In genomic region chr11:62103141-62103540, GRCh38 we compare ENCODE assay signal across 2 cellular contexts.
TF ChIP-seq lines count a peak whose summit lies in the region.

No MANE protein-coding gene starts in this region.

TF ChIP-seq in GM23338, 12 proteins besides CTCF, POLR2A, EP300 and RAD21 (continued from another document):
- TF ChIP-seq, protein P1, sequence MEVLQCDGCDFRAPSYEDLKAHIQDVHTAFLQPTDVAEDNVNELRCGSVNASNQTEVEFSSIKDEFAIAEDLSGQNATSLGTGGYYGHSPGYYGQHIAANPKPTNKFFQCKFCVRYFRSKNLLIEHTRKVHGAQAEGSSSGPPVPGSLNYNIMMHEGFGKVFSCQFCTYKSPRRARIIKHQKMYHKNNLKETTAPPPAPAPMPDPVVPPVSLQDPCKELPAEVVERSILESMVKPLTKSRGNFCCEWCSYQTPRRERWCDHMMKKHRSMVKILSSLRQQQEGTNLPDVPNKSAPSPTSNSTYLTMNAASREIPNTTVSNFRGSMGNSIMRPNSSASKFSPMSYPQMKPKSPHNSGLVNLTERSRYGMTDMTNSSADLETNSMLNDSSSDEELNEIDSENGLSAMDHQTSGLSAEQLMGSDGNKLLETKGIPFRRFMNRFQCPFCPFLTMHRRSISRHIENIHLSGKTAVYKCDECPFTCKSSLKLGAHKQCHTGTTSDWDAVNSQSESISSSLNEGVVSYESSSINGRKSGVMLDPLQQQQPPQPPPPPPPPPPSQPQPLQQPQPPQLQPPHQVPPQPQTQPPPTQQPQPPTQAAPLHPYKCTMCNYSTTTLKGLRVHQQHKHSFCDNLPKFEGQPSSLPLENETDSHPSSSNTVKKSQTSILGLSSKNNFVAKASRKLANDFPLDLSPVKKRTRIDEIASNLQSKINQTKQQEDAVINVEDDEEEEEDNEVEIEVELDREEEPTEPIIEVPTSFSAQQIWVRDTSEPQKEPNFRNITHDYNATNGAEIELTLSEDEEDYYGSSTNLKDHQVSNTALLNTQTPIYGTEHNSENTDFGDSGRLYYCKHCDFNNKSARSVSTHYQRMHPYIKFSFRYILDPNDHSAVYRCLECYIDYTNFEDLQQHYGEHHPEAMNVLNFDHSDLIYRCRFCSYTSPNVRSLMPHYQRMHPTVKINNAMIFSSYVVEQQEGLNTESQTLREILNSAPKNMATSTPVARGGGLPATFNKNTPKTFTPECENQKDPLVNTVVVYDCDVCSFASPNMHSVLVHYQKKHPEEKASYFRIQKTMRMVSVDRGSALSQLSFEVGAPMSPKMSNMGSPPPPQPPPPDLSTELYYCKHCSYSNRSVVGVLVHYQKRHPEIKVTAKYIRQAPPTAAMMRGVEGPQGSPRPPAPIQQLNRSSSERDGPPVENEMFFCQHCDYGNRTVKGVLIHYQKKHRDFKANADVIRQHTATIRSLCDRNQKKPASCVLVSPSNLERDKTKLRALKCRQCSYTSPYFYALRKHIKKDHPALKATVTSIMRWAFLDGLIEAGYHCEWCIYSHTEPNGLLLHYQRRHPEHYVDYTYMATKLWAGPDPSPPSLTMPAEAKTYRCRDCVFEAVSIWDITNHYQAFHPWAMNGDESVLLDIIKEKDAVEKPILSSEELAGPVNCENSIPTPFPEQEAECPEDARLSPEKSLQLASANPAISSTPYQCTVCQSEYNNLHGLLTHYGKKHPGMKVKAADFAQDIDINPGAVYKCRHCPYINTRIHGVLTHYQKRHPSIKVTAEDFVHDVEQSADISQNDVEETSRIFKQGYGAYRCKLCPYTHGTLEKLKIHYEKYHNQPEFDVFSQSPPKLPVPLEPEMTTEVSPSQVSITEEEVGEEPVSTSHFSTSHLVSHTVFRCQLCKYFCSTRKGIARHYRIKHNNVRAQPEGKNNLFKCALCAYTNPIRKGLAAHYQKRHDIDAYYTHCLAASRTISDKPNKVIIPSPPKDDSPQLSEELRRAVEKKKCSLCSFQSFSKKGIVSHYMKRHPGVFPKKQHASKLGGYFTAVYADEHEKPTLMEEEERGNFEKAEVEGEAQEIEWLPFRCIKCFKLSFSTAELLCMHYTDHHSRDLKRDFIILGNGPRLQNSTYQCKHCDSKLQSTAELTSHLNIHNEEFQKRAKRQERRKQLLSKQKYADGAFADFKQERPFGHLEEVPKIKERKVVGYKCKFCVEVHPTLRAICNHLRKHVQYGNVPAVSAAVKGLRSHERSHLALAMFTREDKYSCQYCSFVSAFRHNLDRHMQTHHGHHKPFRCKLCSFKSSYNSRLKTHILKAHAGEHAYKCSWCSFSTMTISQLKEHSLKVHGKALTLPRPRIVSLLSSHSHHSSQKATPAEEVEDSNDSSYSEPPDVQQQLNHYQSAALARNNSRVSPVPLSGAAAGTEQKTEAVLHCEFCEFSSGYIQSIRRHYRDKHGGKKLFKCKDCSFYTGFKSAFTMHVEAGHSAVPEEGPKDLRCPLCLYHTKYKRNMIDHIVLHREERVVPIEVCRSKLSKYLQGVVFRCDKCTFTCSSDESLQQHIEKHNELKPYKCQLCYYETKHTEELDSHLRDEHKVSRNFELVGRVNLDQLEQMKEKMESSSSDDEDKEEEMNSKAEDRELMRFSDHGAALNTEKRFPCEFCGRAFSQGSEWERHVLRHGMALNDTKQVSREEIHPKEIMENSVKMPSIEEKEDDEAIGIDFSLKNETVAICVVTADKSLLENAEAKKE (CRISPR knock-in tag; IDR thresholded peaks at IDR 0.05), result no peak
- no peak for TF ChIP-seq JUNB (IDR thresholded peaks at IDR 0.05; ENCODE audit: unreplicated experiment)
- TF ChIP-seq, protein P2, sequence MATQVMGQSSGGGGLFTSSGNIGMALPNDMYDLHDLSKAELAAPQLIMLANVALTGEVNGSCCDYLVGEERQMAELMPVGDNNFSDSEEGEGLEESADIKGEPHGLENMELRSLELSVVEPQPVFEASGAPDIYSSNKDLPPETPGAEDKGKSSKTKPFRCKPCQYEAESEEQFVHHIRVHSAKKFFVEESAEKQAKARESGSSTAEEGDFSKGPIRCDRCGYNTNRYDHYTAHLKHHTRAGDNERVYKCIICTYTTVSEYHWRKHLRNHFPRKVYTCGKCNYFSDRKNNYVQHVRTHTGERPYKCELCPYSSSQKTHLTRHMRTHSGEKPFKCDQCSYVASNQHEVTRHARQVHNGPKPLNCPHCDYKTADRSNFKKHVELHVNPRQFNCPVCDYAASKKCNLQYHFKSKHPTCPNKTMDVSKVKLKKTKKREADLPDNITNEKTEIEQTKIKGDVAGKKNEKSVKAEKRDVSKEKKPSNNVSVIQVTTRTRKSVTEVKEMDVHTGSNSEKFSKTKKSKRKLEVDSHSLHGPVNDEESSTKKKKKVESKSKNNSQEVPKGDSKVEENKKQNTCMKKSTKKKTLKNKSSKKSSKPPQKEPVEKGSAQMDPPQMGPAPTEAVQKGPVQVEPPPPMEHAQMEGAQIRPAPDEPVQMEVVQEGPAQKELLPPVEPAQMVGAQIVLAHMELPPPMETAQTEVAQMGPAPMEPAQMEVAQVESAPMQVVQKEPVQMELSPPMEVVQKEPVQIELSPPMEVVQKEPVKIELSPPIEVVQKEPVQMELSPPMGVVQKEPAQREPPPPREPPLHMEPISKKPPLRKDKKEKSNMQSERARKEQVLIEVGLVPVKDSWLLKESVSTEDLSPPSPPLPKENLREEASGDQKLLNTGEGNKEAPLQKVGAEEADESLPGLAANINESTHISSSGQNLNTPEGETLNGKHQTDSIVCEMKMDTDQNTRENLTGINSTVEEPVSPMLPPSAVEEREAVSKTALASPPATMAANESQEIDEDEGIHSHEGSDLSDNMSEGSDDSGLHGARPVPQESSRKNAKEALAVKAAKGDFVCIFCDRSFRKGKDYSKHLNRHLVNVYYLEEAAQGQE (IDR thresholded peaks at IDR 0.05; ENCODE audit: unreplicated experiment), result no peak
- TF ChIP-seq, protein P3, sequence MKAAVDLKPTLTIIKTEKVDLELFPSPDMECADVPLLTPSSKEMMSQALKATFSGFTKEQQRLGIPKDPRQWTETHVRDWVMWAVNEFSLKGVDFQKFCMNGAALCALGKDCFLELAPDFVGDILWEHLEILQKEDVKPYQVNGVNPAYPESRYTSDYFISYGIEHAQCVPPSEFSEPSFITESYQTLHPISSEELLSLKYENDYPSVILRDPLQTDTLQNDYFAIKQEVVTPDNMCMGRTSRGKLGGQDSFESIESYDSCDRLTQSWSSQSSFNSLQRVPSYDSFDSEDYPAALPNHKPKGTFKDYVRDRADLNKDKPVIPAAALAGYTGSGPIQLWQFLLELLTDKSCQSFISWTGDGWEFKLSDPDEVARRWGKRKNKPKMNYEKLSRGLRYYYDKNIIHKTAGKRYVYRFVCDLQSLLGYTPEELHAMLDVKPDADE (IDR thresholded peaks at IDR 0.05), result no peak
TF ChIP-seq in GM23338: peak in this region for 0.

TF ChIP-seq in WTC11, 78 proteins besides CTCF, POLR2A, EP300 and RAD21 (continued from another document):
- TF ChIP-seq, protein P4, sequence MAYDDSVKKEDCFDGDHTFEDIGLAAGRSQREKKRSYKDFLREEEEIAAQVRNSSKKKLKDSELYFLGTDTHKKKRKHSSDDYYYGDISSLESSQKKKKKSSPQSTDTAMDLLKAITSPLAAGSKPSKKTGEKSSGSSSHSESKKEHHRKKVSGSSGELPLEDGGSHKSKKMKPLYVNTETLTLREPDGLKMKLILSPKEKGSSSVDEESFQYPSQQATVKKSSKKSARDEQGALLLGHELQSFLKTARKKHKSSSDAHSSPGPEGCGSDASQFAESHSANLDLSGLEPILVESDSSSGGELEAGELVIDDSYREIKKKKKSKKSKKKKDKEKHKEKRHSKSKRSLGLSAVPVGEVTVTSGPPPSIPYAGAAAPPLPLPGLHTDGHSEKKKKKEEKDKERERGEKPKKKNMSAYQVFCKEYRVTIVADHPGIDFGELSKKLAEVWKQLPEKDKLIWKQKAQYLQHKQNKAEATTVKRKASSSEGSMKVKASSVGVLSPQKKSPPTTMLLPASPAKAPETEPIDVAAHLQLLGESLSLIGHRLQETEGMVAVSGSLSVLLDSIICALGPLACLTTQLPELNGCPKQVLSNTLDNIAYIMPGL (CRISPR knock-in tag; IDR thresholded peaks at IDR 0.05), result no peak
- no peak for TF ChIP-seq PRRX2 (CRISPR knock-in tag; IDR thresholded peaks at IDR 0.05)
- TF ChIP-seq GTF2I (CRISPR knock-in tag; conservative IDR thresholded peaks at IDR 0.05), result no peak
- TF ChIP-seq IRF2 (CRISPR knock-in tag; IDR thresholded peaks at IDR 0.05; ENCODE audit: borderline replicate concordance, low read depth), result no peak
- TF ChIP-seq, protein P5, sequence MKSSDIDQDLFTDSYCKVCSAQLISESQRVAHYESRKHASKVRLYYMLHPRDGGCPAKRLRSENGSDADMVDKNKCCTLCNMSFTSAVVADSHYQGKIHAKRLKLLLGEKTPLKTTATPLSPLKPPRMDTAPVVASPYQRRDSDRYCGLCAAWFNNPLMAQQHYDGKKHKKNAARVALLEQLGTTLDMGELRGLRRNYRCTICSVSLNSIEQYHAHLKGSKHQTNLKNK (CRISPR knock-in tag; IDR thresholded peaks at IDR 0.05), result no peak
- TF ChIP-seq FOXP1 (CRISPR knock-in tag; IDR thresholded peaks at IDR 0.05; ENCODE audit: borderline replicate concordance), result no peak
- no peak for TF ChIP-seq ERG (CRISPR knock-in tag; IDR thresholded peaks at IDR 0.05)
- no peak for TF ChIP-seq E2F5 (CRISPR knock-in tag; IDR thresholded peaks at IDR 0.05)
- TF ChIP-seq, protein P6, sequence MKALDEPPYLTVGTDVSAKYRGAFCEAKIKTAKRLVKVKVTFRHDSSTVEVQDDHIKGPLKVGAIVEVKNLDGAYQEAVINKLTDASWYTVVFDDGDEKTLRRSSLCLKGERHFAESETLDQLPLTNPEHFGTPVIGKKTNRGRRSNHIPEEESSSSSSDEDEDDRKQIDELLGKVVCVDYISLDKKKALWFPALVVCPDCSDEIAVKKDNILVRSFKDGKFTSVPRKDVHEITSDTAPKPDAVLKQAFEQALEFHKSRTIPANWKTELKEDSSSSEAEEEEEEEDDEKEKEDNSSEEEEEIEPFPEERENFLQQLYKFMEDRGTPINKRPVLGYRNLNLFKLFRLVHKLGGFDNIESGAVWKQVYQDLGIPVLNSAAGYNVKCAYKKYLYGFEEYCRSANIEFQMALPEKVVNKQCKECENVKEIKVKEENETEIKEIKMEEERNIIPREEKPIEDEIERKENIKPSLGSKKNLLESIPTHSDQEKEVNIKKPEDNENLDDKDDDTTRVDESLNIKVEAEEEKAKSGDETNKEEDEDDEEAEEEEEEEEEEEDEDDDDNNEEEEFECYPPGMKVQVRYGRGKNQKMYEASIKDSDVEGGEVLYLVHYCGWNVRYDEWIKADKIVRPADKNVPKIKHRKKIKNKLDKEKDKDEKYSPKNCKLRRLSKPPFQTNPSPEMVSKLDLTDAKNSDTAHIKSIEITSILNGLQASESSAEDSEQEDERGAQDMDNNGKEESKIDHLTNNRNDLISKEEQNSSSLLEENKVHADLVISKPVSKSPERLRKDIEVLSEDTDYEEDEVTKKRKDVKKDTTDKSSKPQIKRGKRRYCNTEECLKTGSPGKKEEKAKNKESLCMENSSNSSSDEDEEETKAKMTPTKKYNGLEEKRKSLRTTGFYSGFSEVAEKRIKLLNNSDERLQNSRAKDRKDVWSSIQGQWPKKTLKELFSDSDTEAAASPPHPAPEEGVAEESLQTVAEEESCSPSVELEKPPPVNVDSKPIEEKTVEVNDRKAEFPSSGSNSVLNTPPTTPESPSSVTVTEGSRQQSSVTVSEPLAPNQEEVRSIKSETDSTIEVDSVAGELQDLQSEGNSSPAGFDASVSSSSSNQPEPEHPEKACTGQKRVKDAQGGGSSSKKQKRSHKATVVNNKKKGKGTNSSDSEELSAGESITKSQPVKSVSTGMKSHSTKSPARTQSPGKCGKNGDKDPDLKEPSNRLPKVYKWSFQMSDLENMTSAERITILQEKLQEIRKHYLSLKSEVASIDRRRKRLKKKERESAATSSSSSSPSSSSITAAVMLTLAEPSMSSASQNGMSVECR (CRISPR knock-in tag; IDR thresholded peaks at IDR 0.05; ENCODE audit: borderline replicate concordance), result no peak
